ENCODE assay signal across 9 cellular contexts in the genomic region with DNA sequence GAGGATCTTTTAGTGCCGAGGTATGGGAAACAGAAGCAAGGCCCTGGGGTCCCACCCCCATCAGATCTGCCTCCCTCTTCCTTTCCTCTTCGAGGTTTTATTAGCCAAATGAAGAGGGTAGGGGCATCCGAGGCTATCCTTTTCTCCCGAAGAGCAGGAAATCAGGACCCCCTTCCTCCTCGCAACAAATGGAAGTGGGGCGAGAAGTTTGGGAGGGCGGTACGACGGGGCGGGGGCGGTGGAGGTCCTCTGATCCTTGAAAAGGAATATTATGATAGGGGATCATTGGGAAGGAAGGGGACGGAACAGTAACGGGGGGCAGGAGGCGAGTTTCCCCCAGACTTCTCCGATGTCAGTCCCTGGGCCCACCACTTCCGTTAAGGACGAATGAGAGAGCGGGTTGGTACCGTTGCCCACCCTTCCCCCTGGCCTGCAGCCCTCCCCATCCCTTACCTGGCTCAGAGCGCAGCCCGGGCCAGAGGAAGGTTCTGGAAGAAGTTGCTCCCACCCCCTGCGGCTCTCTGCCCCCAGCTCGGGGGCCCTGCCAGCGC. TPM values are rescaled to one million over a fixed set of nuclear protein-coding genes. Genes with fewer than 3 reads are reported as not detected.
DNase-seq lines count a peak whose midpoint lies in the region; ATAC-seq and TF ChIP-seq lines count a peak whose summit lies in the region.
"Had no signal": no experiment of that assay in that cellular context is flagged by ENCODE, and none has a peak within 500 bp of the region (broad histone marks: within the 10 kb centered on the region; RNA-seq: fewer than 3 reads in every experiment).

No MANE protein-coding gene starts in this region.

- H3K9me3 Mint-ChIP-seq in CD4-positive, alpha-beta memory T cell = no peaks in the 10 kb centered on the region

- H3K27ac Mint-ChIP-seq in CD4-positive, alpha-beta memory T cell = peak overlapping the region in 5 of 7 donors; percentile 46 to 83 (median 75)

- no peak overlapping the region for H3K27ac ChIP-seq in CD4-positive, alpha-beta memory T cell (ENCODE audit: low read depth, low read length)
- H3K27ac ChIP-seq in ectodermal cell (ENCODE audit: insufficient read depth, low read depth, low read length, poor library complexity, severe bottlenecking) (no peak overlapping the region), osteoblast (ENCODE audit: low read depth, low read length) (no peak overlapping the region)

- CTCF ChIA-PET in CD4-positive, alpha-beta memory T cell (lab: Charles Lee; ENCODE audit: partially characterized antibody) = interaction anchor here (0.8 to 18.1 kb wide), 4 partner anchors 10 to 139 kb away, joined by 3 to 214 read pairs (median 22); no protein-coding TSS in a partner anchor

- 1 to 2% methylated on average over 24 of the region's 24 CpGs for WGBS in ectodermal cell, 2 experiments

- H3K9me3 ChIP-seq in CD4-positive, alpha-beta memory T cell (ENCODE audit: control insufficient read depth in 1 of 2, low read length in 2 of 2) = no peaks in the 10 kb centered on the region
- H3K9me3 ChIP-seq in ectodermal cell (ENCODE audit: control insufficient read depth, low read length) (no peaks in the 10 kb centered on the region), osteoblast (ENCODE audit: low read depth, low read length) (no peaks in the 10 kb centered on the region)

- peaks cover 3% of the 10 kb centered on the region in 2 donors for H3K27me3 Mint-ChIP-seq in CD4-positive, alpha-beta memory T cell

- peak overlapping the region; percentile 55 to 94 (median 84) for H3K4me3 Mint-ChIP-seq in CD4-positive, alpha-beta memory T cell

- peaks cover 59% of the 10 kb centered on the region for H3K4me1 ChIP-seq in CD4-positive, alpha-beta memory T cell (ENCODE audit: insufficient read depth, low read length)
- H3K4me1 ChIP-seq in ectodermal cell (ENCODE audit: control insufficient read depth, insufficient read depth, low read length) (peaks cover 63% of the 10 kb centered on the region), osteoblast (ENCODE audit: insufficient read depth, low read length) (peaks cover 5% of the 10 kb centered on the region)

- TF ChIP-seq CTCF in LNCaP clone FGC (IDR thresholded peaks at IDR 0.05; ENCODE audit: control insufficient read depth, extremely low read depth, insufficient read depth) = no peak
- no peak for TF ChIP-seq CTCF in osteoblast (IDR thresholded peaks at IDR 0.05; ENCODE audit: extremely low read depth, low read depth, low read length)

- H3K4me2 ChIP-seq in osteoblast (ENCODE audit: insufficient read depth, low read length) = peak overlapping the region; percentile 91

- peaks cover 4% of the 10 kb centered on the region for H3K27me3 ChIP-seq in CD4-positive, alpha-beta memory T cell (ENCODE audit: insufficient read depth, low read length)
- H3K27me3 ChIP-seq in ectodermal cell (ENCODE audit: control insufficient read depth, insufficient read depth, low read length, poor library complexity, severe bottlenecking) (peaks cover 72% of the 10 kb centered on the region), osteoblast (ENCODE audit: insufficient read depth, low read length) (peaks cover 54% of the 10 kb centered on the region)

- no peak for ATAC-seq in GM21717 (IDR thresholded peaks at IDR 0.05; ENCODE audit: unreplicated experiment)

- intact Hi-C loops in CD4-positive, alpha-beta memory T cell (cut with micrococcal nuclease) = loop anchor here (1.0 kb wide), 1 partner anchor 139 kb away; no protein-coding TSS in a partner anchor

- peak overlapping the region in 1 of 2 donors; percentile 48 for H3K4me3 ChIP-seq in CD4-positive, alpha-beta memory T cell (ENCODE audit: low read length in 2 of 2)
- H3K4me3 ChIP-seq in LNCaP clone FGC (ENCODE audit: low read depth, low read length) (peak overlapping the region; percentile 50), ectodermal cell (ENCODE audit: insufficient read depth, low read depth, low read length) (peak overlapping the region; percentile 46), osteoblast (ENCODE audit: insufficient read depth, low read length) (peak overlapping the region; percentile 77)

- no peaks in the 10 kb centered on the region for H3K36me3 Mint-ChIP-seq in CD4-positive, alpha-beta memory T cell

- H3K4me1 Mint-ChIP-seq in CD4-positive, alpha-beta memory T cell = peaks cover 34 to 56% (median 45%) of the 10 kb centered on the region in 4 donors

- no peaks in the 10 kb centered on the region for H4K20me1 ChIP-seq in osteoblast (ENCODE audit: insufficient read depth, low read length)

- POLR2A ChIA-PET in CD4-positive, alpha-beta memory T cell (lab: Charles Lee; ENCODE audit: partially characterized antibody) = interaction anchor here (0.6 to 8.1 kb wide), 13 partner anchors 11 to 152 kb away, joined by 3 to 157 read pairs (median 4); partner anchors contain the start of gene UBALD2

- no peak overlapping the region for H2AFZ ChIP-seq in osteoblast (ENCODE audit: low read length)

- no peak for DNase-seq in CD4-positive, alpha-beta memory T cell
- DNase-seq in LNCaP clone FGC (ENCODE audit: low read depth) = no peak
- no peak for DNase-seq in osteoblast (ENCODE audit: insufficient read length, low spot score, missing footprints)
- DNase-seq in cortex of kidney (lab: John Stamatoyannopoulos, UW) = no peak
- DNase-seq in COR-L47 (lab: John Stamatoyannopoulos, UW) = no peak
- DNase-seq in D341Med (ENCODE audit: low spot score) = no peak

- H3K36me3 ChIP-seq in CD4-positive, alpha-beta memory T cell (ENCODE audit: insufficient read depth, low read length) = no peaks in the 10 kb centered on the region
- H3K36me3 ChIP-seq in ectodermal cell (ENCODE audit: control insufficient read depth, insufficient read depth, low read length) (no peaks in the 10 kb centered on the region), osteoblast (ENCODE audit: insufficient read depth, low read length) (no peaks in the 10 kb centered on the region)

- no peaks in the 10 kb centered on the region for H3K79me2 ChIP-seq in osteoblast (ENCODE audit: insufficient read depth, low read length)

RNA-seq across cellular contexts. Expression of gene FOXJ1, which starts 0.3 kb away (rescaled TPM):
- under 1 TPM; 0.19 to 0.20 TPM for total RNA-seq in CD4-positive, alpha-beta memory T cell
- polyA plus RNA-seq in CD4-positive, alpha-beta memory T cell = not detected
- 8.2 TPM for polyA plus RNA-seq in ectodermal cell (2013, experiment 1 of 4)
- 9.5 TPM for polyA plus RNA-seq in ectodermal cell (2013, experiment 2 of 4)
- polyA plus RNA-seq in ectodermal cell (2013, experiment 3 of 4) = 10.8 TPM
- 12.2 TPM for polyA plus RNA-seq in ectodermal cell (2013, experiment 4 of 4)
- total RNA-seq in osteoblast = not detected in 2 replicates
- total RNA-seq: subcutaneous adipose tissue had no signal

RNA-seq across cellular contexts. Expression of gene EXOC7, which starts 37.1 kb away (rescaled TPM):
- 100 to 1,000 TPM; 183 to 184 TPM for total RNA-seq in CD4-positive, alpha-beta memory T cell
- 10 to 100 TPM; 36.2 to 66.9 TPM for polyA plus RNA-seq in CD4-positive, alpha-beta memory T cell
- polyA plus RNA-seq in ectodermal cell (2013, experiment 1 of 4) = 104 TPM
- polyA plus RNA-seq in ectodermal cell (2013, experiment 2 of 4) = 127 TPM
- 68.1 TPM for polyA plus RNA-seq in ectodermal cell (2013, experiment 3 of 4)
- 82.3 TPM for polyA plus RNA-seq in ectodermal cell (2013, experiment 4 of 4)
- total RNA-seq in osteoblast = 102 TPM in 2 replicates
